ENCODE assay signal across 2 cellular contexts in the genomic region with DNA sequence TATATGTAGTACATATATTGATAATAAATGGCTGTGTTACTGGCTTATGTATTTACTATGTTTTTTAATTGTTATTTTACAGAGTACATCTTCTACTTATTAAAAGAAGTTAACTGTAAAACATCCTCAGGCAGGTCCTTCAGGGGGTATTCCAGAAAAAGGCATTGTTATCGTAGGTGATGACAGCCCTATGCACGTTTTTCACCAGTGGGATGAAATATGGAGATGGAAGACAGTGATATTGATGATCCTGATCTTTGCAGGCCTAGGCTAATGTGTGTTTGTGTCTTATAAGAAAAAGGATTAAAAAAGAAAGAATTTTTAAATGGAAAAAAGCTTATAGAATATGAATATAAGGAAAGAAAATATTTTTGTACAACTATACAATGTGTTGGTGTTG.
TF ChIP-seq lines count a peak whose summit lies in the region.

No MANE protein-coding gene starts in this region.

TF ChIP-seq in A549, 52 proteins besides CTCF, POLR2A, EP300 and RAD21:
- TF ChIP-seq KDM5A (IDR thresholded peaks at IDR 0.05) (no peak), NPAS2 (CRISPR knock-in tag; IDR thresholded peaks at IDR 0.05; ENCODE audit: borderline replicate concordance) (no peak), CBX8 (IDR thresholded peaks at IDR 0.05) (no peak), RCOR1 (IDR thresholded peaks at IDR 0.05; ENCODE audit: low read depth, low read length) (no peak), FOSB (CRISPR knock-in tag; IDR thresholded peaks at IDR 0.05) (no peak), FOSL2 (IDR thresholded peaks at IDR 0.05) (no peak), FOSL2 (CRISPR knock-in tag; IDR thresholded peaks at IDR 0.05) (no peak), NFE2L2 (conservative IDR thresholded peaks at IDR 0.05; ENCODE audit: low read length) (no peak), NR3C1 (IDR thresholded peaks at IDR 0.05) (no peak)
- TF ChIP-seq, protein P1, sequence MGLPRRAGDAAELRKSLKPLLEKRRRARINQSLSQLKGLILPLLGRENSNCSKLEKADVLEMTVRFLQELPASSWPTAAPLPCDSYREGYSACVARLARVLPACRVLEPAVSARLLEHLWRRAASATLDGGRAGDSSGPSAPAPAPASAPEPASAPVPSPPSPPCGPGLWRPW (IDR thresholded peaks at IDR 0.05), result no peak
- TF ChIP-seq, protein P2, sequence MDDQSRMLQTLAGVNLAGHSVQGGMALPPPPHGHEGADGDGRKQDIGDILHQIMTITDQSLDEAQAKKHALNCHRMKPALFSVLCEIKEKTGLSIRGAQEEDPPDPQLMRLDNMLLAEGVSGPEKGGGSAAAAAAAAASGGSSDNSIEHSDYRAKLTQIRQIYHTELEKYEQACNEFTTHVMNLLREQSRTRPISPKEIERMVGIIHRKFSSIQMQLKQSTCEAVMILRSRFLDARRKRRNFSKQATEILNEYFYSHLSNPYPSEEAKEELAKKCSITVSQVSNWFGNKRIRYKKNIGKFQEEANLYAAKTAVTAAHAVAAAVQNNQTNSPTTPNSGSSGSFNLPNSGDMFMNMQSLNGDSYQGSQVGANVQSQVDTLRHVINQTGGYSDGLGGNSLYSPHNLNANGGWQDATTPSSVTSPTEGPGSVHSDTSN (IDR thresholded peaks at IDR 0.05), result no peak

TF ChIP-seq in IMR-90, 13 proteins besides CTCF, POLR2A, EP300 and RAD21:
- TF ChIP-seq MAFK (IDR thresholded peaks at IDR 0.05; ENCODE audit: low read depth, low read length), result no peak
- TF ChIP-seq MXI1 (IDR thresholded peaks at IDR 0.05; ENCODE audit: borderline replicate concordance, low read depth, low read length), result no peak
- TF ChIP-seq CEBPB (IDR thresholded peaks at IDR 0.05; ENCODE audit: low read depth, low read length), result no peak
- no peak for TF ChIP-seq CHD1 (IDR thresholded peaks at IDR 0.05; ENCODE audit: low read depth, low read length)
- TF ChIP-seq, protein P3, sequence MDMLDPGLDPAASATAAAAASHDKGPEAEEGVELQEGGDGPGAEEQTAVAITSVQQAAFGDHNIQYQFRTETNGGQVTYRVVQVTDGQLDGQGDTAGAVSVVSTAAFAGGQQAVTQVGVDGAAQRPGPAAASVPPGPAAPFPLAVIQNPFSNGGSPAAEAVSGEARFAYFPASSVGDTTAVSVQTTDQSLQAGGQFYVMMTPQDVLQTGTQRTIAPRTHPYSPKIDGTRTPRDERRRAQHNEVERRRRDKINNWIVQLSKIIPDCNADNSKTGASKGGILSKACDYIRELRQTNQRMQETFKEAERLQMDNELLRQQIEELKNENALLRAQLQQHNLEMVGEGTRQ (IDR thresholded peaks at IDR 0.05; ENCODE audit: low read depth, low read length), result no peak
- TF ChIP-seq ELK1 (IDR thresholded peaks at IDR 0.05; ENCODE audit: borderline replicate concordance, low read depth, low read length), result no peak
- TF ChIP-seq RCOR1 (IDR thresholded peaks at IDR 0.05; ENCODE audit: insufficient replicate concordance, low read length), result no peak
- TF ChIP-seq NFE2L2 (IDR thresholded peaks at IDR 0.05; ENCODE audit: low read depth, low read length), result no peak
- TF ChIP-seq RFX5 (IDR thresholded peaks at IDR 0.05; ENCODE audit: low read depth, low read length), result no peak
- TF ChIP-seq BHLHE40 (IDR thresholded peaks at IDR 0.05; ENCODE audit: low read depth, low read length), result no peak
- TF ChIP-seq MAZ (IDR thresholded peaks at IDR 0.05; ENCODE audit: borderline replicate concordance, low read depth, low read length), result no peak
- TF ChIP-seq FOS (IDR thresholded peaks at IDR 0.05; ENCODE audit: low read depth, low read length), result no peak
- TF ChIP-seq SMC3 (IDR thresholded peaks at IDR 0.05; ENCODE audit: low read depth, low read length), result no peak
